Comparison of ENCODE assay signal across 1 cellular context in the genomic region with DNA sequence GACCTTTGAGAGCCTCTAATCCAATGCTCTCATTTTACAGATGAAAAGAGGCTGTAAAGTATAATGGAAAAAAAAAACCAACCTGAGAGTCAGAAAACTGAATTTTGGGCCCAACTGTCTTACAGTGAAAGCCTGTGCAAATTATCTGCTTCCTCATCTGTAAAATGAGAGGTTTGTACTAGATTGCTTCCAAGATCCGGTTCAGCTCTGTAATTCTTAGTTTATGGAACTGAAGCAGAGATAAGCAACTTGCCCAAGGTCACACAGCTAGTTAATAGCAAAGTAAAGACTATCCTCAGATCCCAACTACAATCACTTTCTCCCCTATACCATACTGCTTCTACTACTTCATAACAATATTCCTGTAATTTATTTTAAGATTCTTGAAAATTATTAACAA.
TF ChIP-seq lines count a peak whose summit lies in the region.

No MANE protein-coding gene starts in this region.

TF ChIP-seq in IMR-90, 13 proteins besides CTCF, POLR2A, EP300 and RAD21:
- TF ChIP-seq, protein P1, sequence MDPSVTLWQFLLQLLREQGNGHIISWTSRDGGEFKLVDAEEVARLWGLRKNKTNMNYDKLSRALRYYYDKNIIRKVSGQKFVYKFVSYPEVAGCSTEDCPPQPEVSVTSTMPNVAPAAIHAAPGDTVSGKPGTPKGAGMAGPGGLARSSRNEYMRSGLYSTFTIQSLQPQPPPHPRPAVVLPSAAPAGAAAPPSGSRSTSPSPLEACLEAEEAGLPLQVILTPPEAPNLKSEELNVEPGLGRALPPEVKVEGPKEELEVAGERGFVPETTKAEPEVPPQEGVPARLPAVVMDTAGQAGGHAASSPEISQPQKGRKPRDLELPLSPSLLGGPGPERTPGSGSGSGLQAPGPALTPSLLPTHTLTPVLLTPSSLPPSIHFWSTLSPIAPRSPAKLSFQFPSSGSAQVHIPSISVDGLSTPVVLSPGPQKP (IDR thresholded peaks at IDR 0.05; ENCODE audit: borderline replicate concordance, low read depth, low read length) = no peak
- TF ChIP-seq, protein P2, sequence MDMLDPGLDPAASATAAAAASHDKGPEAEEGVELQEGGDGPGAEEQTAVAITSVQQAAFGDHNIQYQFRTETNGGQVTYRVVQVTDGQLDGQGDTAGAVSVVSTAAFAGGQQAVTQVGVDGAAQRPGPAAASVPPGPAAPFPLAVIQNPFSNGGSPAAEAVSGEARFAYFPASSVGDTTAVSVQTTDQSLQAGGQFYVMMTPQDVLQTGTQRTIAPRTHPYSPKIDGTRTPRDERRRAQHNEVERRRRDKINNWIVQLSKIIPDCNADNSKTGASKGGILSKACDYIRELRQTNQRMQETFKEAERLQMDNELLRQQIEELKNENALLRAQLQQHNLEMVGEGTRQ (IDR thresholded peaks at IDR 0.05; ENCODE audit: low read depth, low read length) = no peak
- TF ChIP-seq CEBPB (IDR thresholded peaks at IDR 0.05; ENCODE audit: low read depth, low read length) (no peak), MAFK (IDR thresholded peaks at IDR 0.05; ENCODE audit: low read depth, low read length) (no peak)
